In genomic region chr12:121784460-121784859, GRCh38 we compare ENCODE assay signal across 1 cellular context.
A peak's percentile ranks its signal among the peaks of the same experiment; 100 is the strongest.
TF ChIP-seq lines count a peak whose summit lies in the region.

No MANE protein-coding gene starts in this region.

TF ChIP-seq in K562, 482 proteins besides CTCF, POLR2A, EP300 and RAD21:
- TF ChIP-seq HNRNPUL1 (IDR thresholded peaks at IDR 0.05; ENCODE audit: low read length): no peak
- TF ChIP-seq KDM1A (IDR thresholded peaks at IDR 0.05): peak; percentile 74 to 80; a peak in 3 of 4 replicates
- peak; percentile 69 for TF ChIP-seq PRDM10 (IDR thresholded peaks at IDR 0.05; ENCODE audit: partially characterized antibody)
- TF ChIP-seq FOSL1 (tag; conservative IDR thresholded peaks at IDR 0.05): peak; percentile 63
- peak; percentile 31; the same call in 1 of the 2 replicates for TF ChIP-seq ZNF384 (IDR thresholded peaks at IDR 0.05; ENCODE audit: low read depth, low read length)
- peak; percentile 14; the same call in 1 of the 2 replicates for TF ChIP-seq PKNOX1 (IDR thresholded peaks at IDR 0.05)
- no peak for TF ChIP-seq KAT8 (IDR thresholded peaks at IDR 0.05; ENCODE audit: low read depth)
- TF ChIP-seq HDAC1 (IDR thresholded peaks at IDR 0.05): 0 out of 4 replicates have a peak, but pooled peaks of 1 of the 2 experiments have one; percentile 40
- TF ChIP-seq TAF15 (IDR thresholded peaks at IDR 0.05; ENCODE audit: low read depth, low read length): no peak
- TF ChIP-seq, protein P1, sequence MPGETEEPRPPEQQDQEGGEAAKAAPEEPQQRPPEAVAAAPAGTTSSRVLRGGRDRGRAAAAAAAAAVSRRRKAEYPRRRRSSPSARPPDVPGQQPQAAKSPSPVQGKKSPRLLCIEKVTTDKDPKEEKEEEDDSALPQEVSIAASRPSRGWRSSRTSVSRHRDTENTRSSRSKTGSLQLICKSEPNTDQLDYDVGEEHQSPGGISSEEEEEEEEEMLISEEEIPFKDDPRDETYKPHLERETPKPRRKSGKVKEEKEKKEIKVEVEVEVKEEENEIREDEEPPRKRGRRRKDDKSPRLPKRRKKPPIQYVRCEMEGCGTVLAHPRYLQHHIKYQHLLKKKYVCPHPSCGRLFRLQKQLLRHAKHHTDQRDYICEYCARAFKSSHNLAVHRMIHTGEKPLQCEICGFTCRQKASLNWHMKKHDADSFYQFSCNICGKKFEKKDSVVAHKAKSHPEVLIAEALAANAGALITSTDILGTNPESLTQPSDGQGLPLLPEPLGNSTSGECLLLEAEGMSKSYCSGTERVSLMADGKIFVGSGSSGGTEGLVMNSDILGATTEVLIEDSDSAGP (CRISPR knock-in tag; IDR thresholded peaks at IDR 0.05): 0 out of 2 replicates have a peak, but pooled peaks have one; percentile 46
- peak; percentile 20; the same call in 1 of the 2 replicates for TF ChIP-seq SOX6 (IDR thresholded peaks at IDR 0.05)
